ENCODE assay signal across 18 cellular contexts in genomic region chr11:35798983-35799382, GRCh38.
A peak's percentile ranks its signal among the peaks of the same experiment; 100 is the strongest.
DNase-seq lines count a peak whose midpoint lies in the region; ATAC-seq, FAIRE-seq and TF ChIP-seq lines count a peak whose summit lies in the region.
"Had no signal": no experiment of that assay in that cellular context is flagged by ENCODE, and none has a peak within 500 bp of the region (broad histone marks: within the 10 kb centered on the region; RNA-seq: fewer than 3 reads in every experiment).

No MANE protein-coding gene starts in this region.

- intact Hi-C loops in adrenal gland (cut with DNase I), result no loop called here

- H3K36me3 ChIP-seq in adrenal gland (replicated peaks in 1 of 2), result no peaks in the 10 kb centered on the region

- no peaks in the 10 kb centered on the region for H3K27me3 ChIP-seq in adrenal gland

- H3K4me3 ChIP-seq in A549, result no peak overlapping the region
- no peak overlapping the region for H3K4me3 ChIP-seq in adrenal gland

- peak overlapping the region; percentile 60; the same call in 1 of the 3 replicates for H3K4me2 ChIP-seq in A549
- H3K4me2 ChIP-seq: KMS-11 had no signal

- no peak for TF ChIP-seq EP300 in A549 (IDR thresholded peaks at IDR 0.05)

- 88% methylated on average over 1 of the region's 1 CpG for WGBS in A549 (ENCODE audit: missing lambda C conversion rate)
- WGBS in adrenal gland, 4 donors, result 88 to 100% (median 90%) methylated on average over 1 of the region's 1 CpG

- H3K27ac Mint-ChIP-seq in brain, result peak overlapping the region in 3 of 5 experiments; percentile 31 to 80 (median 50)
- no peak overlapping the region for H3K27ac Mint-ChIP-seq in endothelial cell (ENCODE audit: unreplicated experiment)
- H3K27ac Mint-ChIP-seq: B cell; CD8-positive, alpha-beta T cell had no signal

- H3K9me3 Mint-ChIP-seq in brain, result peaks cover 0 to 3% (median 0%) of the 10 kb centered on the region in 5 experiments
- H3K9me3 Mint-ChIP-seq in endothelial cell (ENCODE audit: unreplicated experiment), result no peaks in the 10 kb centered on the region
- H3K9me3 Mint-ChIP-seq: CD8-positive, alpha-beta T cell had no signal

- no peak for FAIRE-seq in A549 (lab: Jason Lieb, UNC)
- FAIRE-seq: D721Med, H54 had no signal

- DNase-seq in A549 (ENCODE audit: low read depth in 1 of 2, low spot score in 1 of 2) (no peak), NCI-H1694 treated with DMSO at 0.1 percent for 48 hours (lab: John Stamatoyannopoulos, UW) (peak; percentile 52), NCI-H2196 (lab: John Stamatoyannopoulos, UW; ENCODE audit: unreplicated experiment) (no peak), endothelial cell (ENCODE audit: low spot score) (no peak), adrenal gland (no peak)
- DNase-seq in stimulated activated CD4-positive, alpha-beta T cell treated with anti-CD3 and anti-CD28 coated beads, Interleukin-15, amount 100 ng/mL, for 24 hours, result no peak
- DNase-seq: CD8-positive, alpha-beta T cell; MM.1S; NCI-H1105 treated with DMSO at 0.1 percent for 48 hours; NCI-H1930; NCI-H510A treated with DMSO at 0.1 percent for 48 hours; RPMI8226 had no signal

- CTCF ChIA-PET in A549 (lab: Yijun Ruan, JAX), result interaction anchor here (1.7 to 3.0 kb wide), 2 partner anchors 22 to 333 kb away, joined by 4 to 16 read pairs; no protein-coding TSS in a partner anchor

- peaks cover 41% of the 10 kb centered on the region for H3K4me1 Mint-ChIP-seq in brain
- peaks cover 35% of the 10 kb centered on the region for H3K4me1 Mint-ChIP-seq in endothelial cell (ENCODE audit: unreplicated experiment)

- TF ChIP-seq CTCF in A549 (IDR thresholded peaks at IDR 0.05) (no peak), brain (conservative IDR thresholded peaks at IDR 0.05) (no peak), endothelial cell (IDR thresholded peaks at IDR 0.05; ENCODE audit: unreplicated experiment) (no peak), adrenal gland (IDR thresholded peaks at IDR 0.05) (no peak)

- no peak for TF ChIP-seq POLR2A in A549 (IDR thresholded peaks at IDR 0.05; ENCODE audit: low read length)
- no peak for TF ChIP-seq POLR2A in adrenal gland (IDR thresholded peaks at IDR 0.05)

- no peaks in the 10 kb centered on the region for H3K9me3 ChIP-seq in A549
- H3K9me3 ChIP-seq in adrenal gland (replicated peaks in 1 of 3), result no peaks in the 10 kb centered on the region

- H3K36me3 Mint-ChIP-seq in brain (peaks cover 25% of the 10 kb centered on the region), endothelial cell (ENCODE audit: low read depth, unreplicated experiment) (no peaks in the 10 kb centered on the region)

- POLR2A ChIA-PET in A549 (lab: Yijun Ruan, JAX), result no interaction called here

- H3K27me3 Mint-ChIP-seq in brain (no peaks in the 10 kb centered on the region), endothelial cell (ENCODE audit: unreplicated experiment) (peaks cover 2% of the 10 kb centered on the region)
- H3K27me3 Mint-ChIP-seq: B cell had no signal

- ATAC-seq in A549 (no peak), esophagus mucosa (peak; percentile 67)
- ATAC-seq: CD8-positive, alpha-beta T cell had no signal

- H3K27ac ChIP-seq in A549 (peak overlapping the region in 1 of 2 experiments; percentile 24; a peak in 1 of 6 replicates), adrenal gland (no peak overlapping the region)
- H3K27ac ChIP-seq: KMS-11 had no signal

- H3K4me1 ChIP-seq in A549 (peaks cover 41% of the 10 kb centered on the region), adrenal gland (replicated peaks in 1 of 2) (no peaks in the 10 kb centered on the region)

- no peak overlapping the region for H3K4me3 Mint-ChIP-seq in brain
- no peak overlapping the region for H3K4me3 Mint-ChIP-seq in endothelial cell (ENCODE audit: unreplicated experiment)
- H3K4me3 Mint-ChIP-seq: B cell; CD8-positive, alpha-beta T cell had no signal

- TF ChIP-seq RAD21 in A549 (conservative IDR thresholded peaks at IDR 0.05 in 1 of 2, IDR thresholded peaks at IDR 0.05 in 1 of 2), result no peak

TF ChIP-seq in A549, 52 proteins besides CTCF, POLR2A, EP300 and RAD21:
- TF ChIP-seq GATA3 (IDR thresholded peaks at IDR 0.05; ENCODE audit: borderline replicate concordance) (no peak), POLR2AphosphoS2 (conservative IDR thresholded peaks at IDR 0.05; ENCODE audit: low read length) (no peak), SREBF2 (IDR thresholded peaks at IDR 0.05) (no peak), ZC3H11A (IDR thresholded peaks at IDR 0.05) (no peak), JUNB (IDR thresholded peaks at IDR 0.05) (no peak), TFCP2L1 (CRISPR knock-in tag; IDR thresholded peaks at IDR 0.05) (no peak), HEYL (CRISPR knock-in tag; IDR thresholded peaks at IDR 0.05) (no peak), MYC (IDR thresholded peaks at IDR 0.05; ENCODE audit: borderline replicate concordance, low read length) (no peak), REST (IDR thresholded peaks at IDR 0.05) (no peak), ESRRA (IDR thresholded peaks at IDR 0.05; ENCODE audit: borderline replicate concordance, low read length) (no peak), HOXB13 (CRISPR knock-in tag; IDR thresholded peaks at IDR 0.05; ENCODE audit: low read depth) (no peak), PHF8 (IDR thresholded peaks at IDR 0.05; ENCODE audit: borderline replicate concordance, low read depth) (no peak), FOSB (CRISPR knock-in tag; IDR thresholded peaks at IDR 0.05) (no peak), HOXA7 (CRISPR knock-in tag; IDR thresholded peaks at IDR 0.05) (no peak), SMC3 (IDR thresholded peaks at IDR 0.05) (no peak), NR3C1 (IDR thresholded peaks at IDR 0.05) (no peak)
